Comparison of ENCODE assay signal across 8 cellular contexts in genomic region chr9:136944519-136945332, GRCh38. TPM values are rescaled to one million over a fixed set of nuclear protein-coding genes. Genes with fewer than 3 reads are reported as not detected.
A peak's percentile ranks its signal among the peaks of the same experiment; 100 is the strongest.
DNase-seq lines count a peak whose midpoint lies in the region; ATAC-seq, FAIRE-seq and TF ChIP-seq lines count a peak whose summit lies in the region.

Gene C8G, plus strand, starts transcription at chr9:136945243. Its CDS starts 78 bp downstream, at chr9:136945321.
Gene FBXW5, minus strand, starts transcription at chr9:136944738. Its CDS starts 655 bp downstream, at chr9:136944083.

- peaks cover 4% of the 10 kb centered on the region for H3K4me1 Mint-ChIP-seq in neural crest cell

- H3K9me2 ChIP-seq in Loucy (replicated peaks; ENCODE audit: low read depth, low read length): no peaks in the 10 kb centered on the region

- peak within 1 kb of the TSS; percentile 95 for H3K9ac ChIP-seq in Loucy (ENCODE audit: low read depth, low read length, poor library complexity, severe bottlenecking)

- peak; percentile 75 for FAIRE-seq in G401.6 (lab: Jason Lieb, UNC)

- H3K27ac ChIP-seq in foreskin keratinocyte: peak within 1 kb of the TSS; percentile 80
- H3K27ac ChIP-seq in stomach: peak within 1 kb of the TSS; percentile 80 to 96 (median 87)

- peaks cover 29% of the 10 kb centered on the region for H4K20me1 ChIP-seq in Loucy (ENCODE audit: insufficient read depth, low read length, poor library complexity, severe bottlenecking)

- TF ChIP-seq EP300 in stomach (IDR thresholded peaks at IDR 0.05): no peak

- H3K27me3 ChIP-seq in H7 (ENCODE audit: control insufficient read depth, insufficient read depth, low read length): no peaks in the 10 kb centered on the region
- H3K27me3 ChIP-seq in Loucy (ENCODE audit: insufficient read depth, low read length, poor library complexity, severe bottlenecking): no peaks in the 10 kb centered on the region
- H3K27me3 ChIP-seq in foreskin keratinocyte: no peaks in the 10 kb centered on the region
- H3K27me3 ChIP-seq in stomach: no peaks in the 10 kb centered on the region

- H3K36me3 ChIP-seq in H7 (replicated peaks; ENCODE audit: control insufficient read depth, insufficient read depth, low read length): peaks cover 5% of the 10 kb centered on the region
- peaks cover 24% of the 10 kb centered on the region; the same call in 1 of the 2 replicates for H3K36me3 ChIP-seq in Loucy (ENCODE audit: insufficient read depth, low read length)
- peaks cover 33 to 35% (median 35%) of the 10 kb centered on the region in 4 donors for H3K36me3 ChIP-seq in stomach

- H3K79me2 ChIP-seq in Loucy (ENCODE audit: insufficient read depth, low read length): peaks cover 26% of the 10 kb centered on the region

- WGBS in stomach, 5 donors: 3 to 19% (median 5%) methylated on average over 15 to 72 of the region's 74 CpGs

- H3K4me3 Mint-ChIP-seq in neural crest cell: peak within 1 kb of the TSS; percentile 81

- no peak for TF ChIP-seq POLR2A in stomach (IDR thresholded peaks at IDR 0.05)

- H3K4me3 ChIP-seq in H7 (ENCODE audit: insufficient read depth, low read depth, low read length) (peak within 1 kb of the TSS; percentile 75), Loucy (ENCODE audit: low read length, poor library complexity, severe bottlenecking) (peak within 1 kb of the TSS; percentile 98), stomach (peak within 1 kb of the TSS; percentile 84 to 99 (median 91))

- no peaks in the 10 kb centered on the region for H3K9me3 ChIP-seq in Loucy (ENCODE audit: insufficient read depth, low read depth, low read length)
- H3K9me3 ChIP-seq in stomach: no peaks in the 10 kb centered on the region

- H3K36me3 Mint-ChIP-seq in neural crest cell (ENCODE audit: low read depth): no peaks in the 10 kb centered on the region

- peak; percentile 79 for TF ChIP-seq CTCF in Loucy (conservative IDR thresholded peaks at IDR 0.05; ENCODE audit: low read length)
- peak; percentile 100 for TF ChIP-seq CTCF in foreskin keratinocyte (conservative IDR thresholded peaks at IDR 0.05)
- peak; percentile 99 for TF ChIP-seq CTCF in neural crest cell (conservative IDR thresholded peaks at IDR 0.05)
- peak in 6 of 7 experiments; percentile 86 to 100 (median 96) for TF ChIP-seq CTCF in stomach (IDR thresholded peaks at IDR 0.05)

- intact Hi-C loops in stomach (cut with DNase I; ENCODE audit: low total_unique reads): loop anchor here (10.0 kb wide), 1 partner anchor 90 kb away; the partner anchor contains the start of gene MAMDC4

- peak; percentile 75 for ATAC-seq in foreskin keratinocyte

- no peaks in the 10 kb centered on the region for H3K9me3 Mint-ChIP-seq in neural crest cell

- H3K4me1 ChIP-seq in Loucy (ENCODE audit: insufficient read depth, low read length, poor library complexity, severe bottlenecking) (peaks cover 17% of the 10 kb centered on the region), foreskin keratinocyte (no peaks in the 10 kb centered on the region), stomach (peaks cover 35 to 58% (median 56%) of the 10 kb centered on the region in 4 donors)

- no peak within 1 kb of the TSS for H3K27ac Mint-ChIP-seq in neural crest cell (ENCODE audit: unreplicated experiment)

- DNase-seq in H7 (peak; percentile 100), SHP77 (lab: John Stamatoyannopoulos, UW) (peak; percentile 91 to 92), activated gamma-delta T cell treated with Interleukin-2 at 50 U/mL for 16 hours (peak; percentile 92), foreskin keratinocyte (peak; percentile 53 to 71), neural crest cell (ENCODE audit: low read depth, low spot score) (peak; percentile 92), stomach (peak; percentile 95)

- H3K27me3 Mint-ChIP-seq in neural crest cell (ENCODE audit: low read depth): no peaks in the 10 kb centered on the region

- no peaks in the 10 kb centered on the region for H3F3A ChIP-seq in Loucy (ENCODE audit: low read depth)

- H2AFZ ChIP-seq in Loucy (ENCODE audit: low read length): peak within 1 kb of the TSS; percentile 74

- peak within 1 kb of the TSS; percentile 94 for H3K4me2 ChIP-seq in Loucy (ENCODE audit: low read depth, low read length, poor library complexity, severe bottlenecking)

RNA-seq across cellular contexts. Expression of gene C8G, which starts in this region (rescaled TPM):
- total RNA-seq in H7 (2014; rRNA removed; shearing (Covaris generic)): not detected in 2 replicates
- total RNA-seq in foreskin keratinocyte (0.25 and 0.65 TPM in 2 replicates), neural crest cell (0.59 and 0.98 TPM in 2 replicates), stomach (not detected)
- polyA plus RNA-seq in foreskin keratinocyte (0.28 TPM in 1 of 2 replicates, not detected in the other), stomach (1 to 10 TPM in 2 of 3 donors, not detected in 1; 2.3 to 5.5 TPM)

RNA-seq across cellular contexts. Expression of gene FBXW5, which starts in this region (rescaled TPM):
- 97.5 and 105 TPM in 2 replicates for total RNA-seq in H7 (2014; rRNA removed; shearing (Covaris generic))
- total RNA-seq in foreskin keratinocyte (86.5 and 86.6 TPM in 2 replicates), neural crest cell (81.2 and 83.9 TPM in 2 replicates), stomach (100 to 1,000 TPM in 4 of 5 donors, 10 to 100 TPM in 1; 47.7 to 435 (median 174) TPM)
- polyA plus RNA-seq in foreskin keratinocyte (77.8 and 78.1 TPM in 2 replicates), stomach (100 to 1,000 TPM in 2 of 3 donors, 10 to 100 TPM in 1; 91.0 to 109 (median 102) TPM)

Comparison
In these comparisons a context has a peak if more than half of its experiments do, and no peak if none do; other contexts are left out.
1. Peak in every context shown above with its lines: DNase-seq, ATAC-seq, H3K4me3 ChIP-seq and H3K27ac ChIP-seq.